17 cellular contexts compared by ENCODE assay signal in genomic region chr15:41341519-41341918, GRCh38. TPM values are rescaled to one million over a fixed set of nuclear protein-coding genes. Genes with fewer than 3 reads are reported as not detected.
"Had no signal": no experiment of that assay in that cellular context is flagged by ENCODE, and none has a peak within 500 bp of the region (broad histone marks: within the 10 kb centered on the region; RNA-seq: fewer than 3 reads in every experiment).

No MANE protein-coding gene starts in this region.

- H3K27ac ChIP-seq: cardiac muscle cell, hepatocyte, lower lobe of right lung, sigmoid colon, spleen, thoracic aorta, upper lobe of left lung had no signal

- H3K4me1 ChIP-seq: lower lobe of right lung, sigmoid colon, upper lobe of left lung had no signal

- H3K27me3 Mint-ChIP-seq: activated naive CD4-positive, alpha-beta T cell treated with anti-CD3 and anti-CD28 coated beads, Interleukin-2, amount 50 U/mL, for 24 hours; dendritic cell treated with granulocyte-macrophage colony-stimulating factor and Interleukin-4, amounts not matched to agents 40 ng/mL and 50 ng/mL, for 4 days; natural killer cell treated with Interleukin-12 subunit alpha and Interleukin-12 subunit beta and Interleukin-15 and Interleukin-18, amount 100 ng/mL, for 72 hours; stimulated activated naive B cell treated with anti-CD40 and anti-IgM and Interleukin-4, amounts not matched to agents 10 μg/mL and 1 μg/mL and 100 μg/mL, for 72 hours; T-helper 17 cell had no signal

- ATAC-seq: activated T-cell treated with anti-CD3 and anti-CD28 coated beads, Interleukin-2, amount 50 U/mL, for 72 hours; left cardiac atrium; lower lobe of right lung; natural killer cell treated with Interleukin-12 subunit alpha and Interleukin-12 subunit beta and Interleukin-15 and Interleukin-18, amount 100 ng/mL, for 72 hours; stimulated activated naive B cell treated with anti-CD40 and anti-IgM and Interleukin-4, amounts not matched to agents 10 μg/mL and 1 μg/mL and 100 μg/mL, for 72 hours; T-helper 17 cell had no signal

- H3K9me3 Mint-ChIP-seq: activated naive CD4-positive, alpha-beta T cell treated with anti-CD3 and anti-CD28 coated beads, Interleukin-2, amount 50 U/mL, for 24 hours; activated T-cell treated with anti-CD3 and anti-CD28 coated beads, Interleukin-2, amount 50 U/mL, for 72 hours; dendritic cell treated with granulocyte-macrophage colony-stimulating factor and Interleukin-4, amounts not matched to agents 40 ng/mL and 50 ng/mL, for 4 days; natural killer cell treated with Interleukin-12 subunit alpha and Interleukin-12 subunit beta and Interleukin-15 and Interleukin-18, amount 100 ng/mL, for 72 hours; stimulated activated naive B cell treated with anti-CD40 and anti-IgM and Interleukin-4, amounts not matched to agents 10 μg/mL and 1 μg/mL and 100 μg/mL, for 72 hours had no signal

- H3K36me3 ChIP-seq: cardiac muscle cell, lower lobe of right lung, sigmoid colon, thoracic aorta, upper lobe of left lung had no signal

- H3K4me3 Mint-ChIP-seq: activated naive CD4-positive, alpha-beta T cell treated with anti-CD3 and anti-CD28 coated beads, Interleukin-2, amount 50 U/mL, for 24 hours; activated T-cell treated with anti-CD3 and anti-CD28 coated beads, Interleukin-2, amount 50 U/mL, for 72 hours; dendritic cell treated with granulocyte-macrophage colony-stimulating factor and Interleukin-4, amounts not matched to agents 40 ng/mL and 50 ng/mL, for 4 days; natural killer cell treated with Interleukin-12 subunit alpha and Interleukin-12 subunit beta and Interleukin-15 and Interleukin-18, amount 100 ng/mL, for 72 hours; stimulated activated naive B cell treated with anti-CD40 and anti-IgM and Interleukin-4, amounts not matched to agents 10 μg/mL and 1 μg/mL and 100 μg/mL, for 72 hours; T-helper 17 cell had no signal

- H3K36me3 Mint-ChIP-seq: activated naive CD4-positive, alpha-beta T cell treated with anti-CD3 and anti-CD28 coated beads, Interleukin-2, amount 50 U/mL, for 24 hours had no signal

- H3K4me3 ChIP-seq: cardiac muscle cell, hepatocyte, lower lobe of right lung, sigmoid colon, spleen, thoracic aorta, upper lobe of left lung had no signal

- H3K4me1 Mint-ChIP-seq: activated naive CD4-positive, alpha-beta T cell treated with anti-CD3 and anti-CD28 coated beads, Interleukin-2, amount 50 U/mL, for 24 hours had no signal

- H3K27ac Mint-ChIP-seq: activated naive CD4-positive, alpha-beta T cell treated with anti-CD3 and anti-CD28 coated beads, Interleukin-2, amount 50 U/mL, for 24 hours; activated T-cell treated with anti-CD3 and anti-CD28 coated beads, Interleukin-2, amount 50 U/mL, for 72 hours; dendritic cell treated with granulocyte-macrophage colony-stimulating factor and Interleukin-4, amounts not matched to agents 40 ng/mL and 50 ng/mL, for 4 days; natural killer cell treated with Interleukin-12 subunit alpha and Interleukin-12 subunit beta and Interleukin-15 and Interleukin-18, amount 100 ng/mL, for 72 hours; stimulated activated naive B cell treated with anti-CD40 and anti-IgM and Interleukin-4, amounts not matched to agents 10 μg/mL and 1 μg/mL and 100 μg/mL, for 72 hours; T-helper 17 cell had no signal

- DNase-seq: activated CD4-positive, alpha-beta T cell treated with anti-CD3 and anti-CD28 coated beads, Interleukin-2, amount 50 U/mL, for 4 hours; activated gamma-delta T cell; activated T-cell treated with anti-CD3 and anti-CD28 coated beads, Interleukin-2, amount 50 U/mL, for 72 hours; effector CD8-positive, alpha-beta T cell; left cardiac atrium; lower lobe of right lung; sigmoid colon; spleen; stimulated activated naive B cell treated with anti-CD40 and anti-IgM and Interleukin-4, amounts not matched to agents 10 μg/mL and 1 μg/mL and 100 μg/mL, for 72 hours; T-helper 17 cell; upper lobe of left lung had no signal

- H3K9me3 ChIP-seq: lower lobe of right lung, sigmoid colon, spleen, thoracic aorta, upper lobe of left lung had no signal

- H3K27me3 ChIP-seq: cardiac muscle cell, hepatocyte, sigmoid colon, spleen, upper lobe of left lung had no signal

RNA-seq across cellular contexts. Expression of gene OIP5, which starts 9.1 kb away (rescaled TPM):
- total RNA-seq: thoracic aorta had no signal
